Comparison of ENCODE assay signal across 8 cellular contexts in genomic region chr11:65571420-65571819, GRCh38. TPM values are rescaled to one million over a fixed set of nuclear protein-coding genes. Genes with fewer than 3 reads are reported as not detected.
DNase-seq lines count a peak whose midpoint lies in the region; ATAC-seq and TF ChIP-seq lines count a peak whose summit lies in the region.

No MANE protein-coding gene starts in this region.

- H3K27ac Mint-ChIP-seq in central memory CD8-positive, alpha-beta T cell (ENCODE audit: low read depth): peak overlapping the region; percentile 99
- H3K27ac Mint-ChIP-seq in naive B cell: peak overlapping the region in 5 of 6 donors; percentile 47 to 100 (median 99)

- no peaks in the 10 kb centered on the region for H3K9me3 Mint-ChIP-seq in central memory CD8-positive, alpha-beta T cell
- H3K9me3 Mint-ChIP-seq in naive B cell: no peaks in the 10 kb centered on the region

- no peaks in the 10 kb centered on the region for H3K27me3 Mint-ChIP-seq in central memory CD8-positive, alpha-beta T cell
- no peaks in the 10 kb centered on the region for H3K27me3 Mint-ChIP-seq in naive B cell

- peak overlapping the region; percentile 96 for H3K4me3 ChIP-seq in AG09309 (ENCODE audit: control insufficient read depth, low read depth, low read length)
- H3K4me3 ChIP-seq in Jurkat, Clone E6-1 (ENCODE audit: low read length): peak overlapping the region; percentile 94

- H3K36me3 Mint-ChIP-seq in central memory CD8-positive, alpha-beta T cell (ENCODE audit: insufficient read depth): peaks cover 39% of the 10 kb centered on the region
- H3K36me3 Mint-ChIP-seq in naive B cell: no peaks in the 10 kb centered on the region

- peak overlapping the region; percentile 97 for H3K4me3 Mint-ChIP-seq in central memory CD8-positive, alpha-beta T cell
- peak overlapping the region; percentile 96 to 99 (median 99) for H3K4me3 Mint-ChIP-seq in naive B cell

- DNase-seq in AG09309 (ENCODE audit: low read depth) (no peak), naive B cell (no peak), T1000 (lab: John Stamatoyannopoulos, UW) (no peak)
- DNase-seq in Jurkat, Clone E6-1 (ENCODE audit: low read depth, low spot score): no peak
- no peak for DNase-seq in central memory CD8-positive, alpha-beta T cell (ENCODE audit: low spot score in 2 of 2)
- no peak for DNase-seq in stimulated activated CD4-positive, alpha-beta T cell treated with anti-CD3 and anti-CD28 coated beads, Interleukin-2, amount 100 ng/mL, for 24 hours

- ATAC-seq in central memory CD8-positive, alpha-beta T cell (replicated peaks; ENCODE audit: extremely low read depth, poor library complexity, severe bottlenecking): no peak
- ATAC-seq in naive B cell (ENCODE audit: low read depth in 2 of 2): no peak
- no peak for ATAC-seq in GM18907 (IDR thresholded peaks at IDR 0.05; ENCODE audit: unreplicated experiment)
- no peak for ATAC-seq in HG02642 (IDR thresholded peaks at IDR 0.05; ENCODE audit: poor library complexity, unreplicated experiment)

- H3K4me1 Mint-ChIP-seq in central memory CD8-positive, alpha-beta T cell: peaks cover 73% of the 10 kb centered on the region
- peaks cover 55 to 74% (median 72%) of the 10 kb centered on the region in 3 donors for H3K4me1 Mint-ChIP-seq in naive B cell

- TF ChIP-seq CTCF in AG09309 (IDR thresholded peaks at IDR 0.05; ENCODE audit: control insufficient read depth, insufficient read depth, low read depth, low read length, missing control alignments): no peak

RNA-seq across cellular contexts. Expression of gene FAM89B, which starts 0.9 kb away (rescaled TPM):
- 51.2 TPM for polyA plus RNA-seq in Jurkat, Clone E6-1 (2012; ENCODE audit: insufficient read depth, insufficient read length)
- polyA plus RNA-seq in naive B cell (ENCODE audit: low read depth in 6 of 6): 10 to 100 TPM; 44.3 to 82.6 (median 61.8) TPM

RNA-seq across cellular contexts. Expression of gene ZNRD2, which starts 1.1 kb away (rescaled TPM):
- 115 TPM for polyA plus RNA-seq in Jurkat, Clone E6-1 (2012; ENCODE audit: insufficient read depth, insufficient read length)
- 10 to 100 TPM; 56.9 to 74.5 (median 69.8) TPM for polyA plus RNA-seq in naive B cell (ENCODE audit: low read depth in 6 of 6)

RNA-seq across cellular contexts. Expression of gene EHBP1L1, which starts 4.4 kb away (rescaled TPM):
- 37.5 TPM for polyA plus RNA-seq in Jurkat, Clone E6-1 (2012; ENCODE audit: insufficient read depth, insufficient read length)
- 10 to 100 TPM in 4 of 6 donors, 1 to 10 TPM in 2; 5.5 to 18.3 (median 11.6) TPM for polyA plus RNA-seq in naive B cell (ENCODE audit: low read depth in 6 of 6)

RNA-seq across cellular contexts. Expression of gene LTBP3, which starts 13.3 kb away (rescaled TPM):
- 12.2 TPM for polyA plus RNA-seq in Jurkat, Clone E6-1 (2012; ENCODE audit: insufficient read depth, insufficient read length)
- 10 to 100 TPM; 12.5 to 40.5 (median 23.0) TPM for polyA plus RNA-seq in naive B cell (ENCODE audit: low read depth in 6 of 6)

RNA-seq across cellular contexts. Expression of gene KCNK7, which starts 24.2 kb away (rescaled TPM):
- 1.4 TPM for polyA plus RNA-seq in Jurkat, Clone E6-1 (2012; ENCODE audit: insufficient read depth, insufficient read length)
- not detected for polyA plus RNA-seq in naive B cell (ENCODE audit: low read depth in 6 of 6)
